15 cellular contexts compared by ENCODE assay signal in genomic region chr2:42053482-42053790, GRCh38. TPM values are rescaled to one million over a fixed set of nuclear protein-coding genes. Genes with fewer than 3 reads are reported as not detected.
DNase-seq lines count a peak whose midpoint lies in the region; TF ChIP-seq lines count a peak whose summit lies in the region.
"Had no signal": no experiment of that assay in that cellular context is flagged by ENCODE, and none has a peak within 500 bp of the region (broad histone marks: within the 10 kb centered on the region; RNA-seq: fewer than 3 reads in every experiment).

No MANE protein-coding gene starts in this region.

- TF ChIP-seq RAD21 in liver (IDR thresholded peaks at IDR 0.05) = no peak

- WGBS in liver = 71% methylated on average over 6 of the region's 6 CpGs
- WGBS in sigmoid colon, 2 donors = 20 to 64% methylated on average over 6 of the region's 6 CpGs

- H3K9me3 ChIP-seq in AG04450 (ENCODE audit: control insufficient read depth, insufficient read depth, low read length) (no peaks in the 10 kb centered on the region; the same call in 1 of the 2 replicates), liver (ENCODE audit: control insufficient read depth in 4 of 4, low read length in 3 of 4) (no peaks in the 10 kb centered on the region), sigmoid colon (no peaks in the 10 kb centered on the region), HAP-1 (no peaks in the 10 kb centered on the region)

- H3K36me3 ChIP-seq in liver (ENCODE audit: control insufficient read depth in 4 of 4, insufficient read depth in 3 of 4, low read depth in 1 of 4, low read length in 3 of 4) (peaks cover 0 to 5% (median 5%) of the 10 kb centered on the region in 4 donors), sigmoid colon (peaks cover 15 to 33% (median 16%) of the 10 kb centered on the region in 4 donors), HAP-1 (replicated peaks) (peaks cover 10% of the 10 kb centered on the region; the same call in 1 of the 2 replicates)
- H3K36me3 ChIP-seq: WERI-Rb-1 had no signal

- peaks cover 31% of the 10 kb centered on the region for H3K36me3 Mint-ChIP-seq in brain
- H3K36me3 Mint-ChIP-seq: activated naive CD4-positive, alpha-beta T cell treated with anti-CD3 and anti-CD28 coated beads, Interleukin-2, amount 50 U/mL, for 24 hours; naive B cell had no signal

- peaks cover 0 to 12% (median 6%) of the 10 kb centered on the region in 4 donors for H3K4me1 ChIP-seq in liver (ENCODE audit: control insufficient read depth in 4 of 4, insufficient read depth in 4 of 4, low read length in 3 of 4)
- peaks cover 0 to 79% (median 77%) of the 10 kb centered on the region in 4 donors for H3K4me1 ChIP-seq in sigmoid colon
- H3K4me1 ChIP-seq in HAP-1 = peaks cover 2% of the 10 kb centered on the region; the same call in 1 of the 2 replicates

- intact Hi-C loops in sigmoid colon (cut with DNase I) = loop anchor here (5.0 kb wide), 1 partner anchor 1931 kb away; no protein-coding TSS in a partner anchor

- TF ChIP-seq POLR2A in sigmoid colon (IDR thresholded peaks at IDR 0.05) = no peak

- H3K27me3 Mint-ChIP-seq in brain = peaks cover 4% of the 10 kb centered on the region

- H3K27ac ChIP-seq in AG04450 (ENCODE audit: low read depth, low read length) (peak overlapping the region; percentile 57), liver (ENCODE audit: low read depth in 1 of 2, low read length in 2 of 2) (peak overlapping the region; percentile 14 to 23), sigmoid colon (peak overlapping the region; percentile 96 to 99 (median 96))
- H3K27ac ChIP-seq: SK-N-MC, WERI-Rb-1 had no signal

- peak overlapping the region in 3 of 5 experiments; percentile 75 to 82 (median 80) for H3K27ac Mint-ChIP-seq in brain
- H3K27ac Mint-ChIP-seq: activated naive CD4-positive, alpha-beta T cell treated with anti-CD3 and anti-CD28 coated beads, Interleukin-2, amount 50 U/mL, for 24 hours; HFFc6; naive B cell had no signal

- in situ Hi-C loops in HAP-1 (cut with MboI; ENCODE audit: low sequenced_read_pairs) = no loop called here

- H3K9ac ChIP-seq in liver (ENCODE audit: low read depth in 1 of 2, low read length in 2 of 2) = no peak overlapping the region

- DNase-seq in AG04450 (ENCODE audit: low read depth, low spot score) (no peak), sigmoid colon (no peak), KG1 (lab: John Stamatoyannopoulos, UW) (no peak), HAP-1 (ENCODE audit: low spot score in 2 of 2) (no peak), NCI-H82 (lab: John Stamatoyannopoulos, UW) (no peak)
- no peak for DNase-seq in activated CD4-positive, alpha-beta T cell treated with anti-CD3 and anti-CD28 coated beads, Interleukin-2, amount 50 U/mL, for 1 hour
- DNase-seq: cortex of kidney, DMS53, HFFc6, naive B cell, WERI-Rb-1 had no signal

- H3K9me3 Mint-ChIP-seq in brain = no peaks in the 10 kb centered on the region
- H3K9me3 Mint-ChIP-seq: activated naive CD4-positive, alpha-beta T cell treated with anti-CD3 and anti-CD28 coated beads, Interleukin-2, amount 50 U/mL, for 24 hours; HFFc6; naive B cell had no signal

- H3K4me3 ChIP-seq in AG04450 (ENCODE audit: low read depth, low read length) = peak overlapping the region; percentile 37; the same call in 1 of the 2 replicates
- no peak overlapping the region for H3K4me3 ChIP-seq in liver (ENCODE audit: low read depth in 1 of 3, low read length in 3 of 3)
- H3K4me3 ChIP-seq in sigmoid colon = peak overlapping the region in 3 of 4 donors; percentile 68 to 98 (median 75)
- no peak overlapping the region for H3K4me3 ChIP-seq in HAP-1
- H3K4me3 ChIP-seq: SK-N-MC had no signal

- POLR2A ChIA-PET in AG04450 (lab: Yijun Ruan, JAX) = interaction anchor here (0.7 to 2.4 kb wide), 9 partner anchors 9 to 183 kb away, joined by 3 to 15 read pairs (median 4); no protein-coding TSS in a partner anchor

- no peaks in the 10 kb centered on the region for H3K27me3 ChIP-seq in AG04450 (ENCODE audit: control insufficient read depth, insufficient read depth, low read length)
- no peaks in the 10 kb centered on the region for H3K27me3 ChIP-seq in liver (ENCODE audit: control insufficient read depth in 4 of 4, insufficient read depth in 4 of 4, low read length in 3 of 4)
- H3K27me3 ChIP-seq in sigmoid colon = no peaks in the 10 kb centered on the region
- H3K27me3 ChIP-seq in HAP-1 (ENCODE audit: low read depth) = no peaks in the 10 kb centered on the region

- CTCF ChIA-PET in AG04450 (lab: Charles Lee) = interaction anchor here (1.3 to 3.6 kb wide), 4 partner anchors 33 to 184 kb away, joined by 3 to 20 read pairs (median 6); no protein-coding TSS in a partner anchor

- no peak for TF ChIP-seq CTCF in AG04450 (IDR thresholded peaks at IDR 0.05; ENCODE audit: low read depth, low read length)
- no peak for TF ChIP-seq CTCF in brain (conservative IDR thresholded peaks at IDR 0.05)
- no peak for TF ChIP-seq CTCF in liver (IDR thresholded peaks at IDR 0.05; ENCODE audit: low read depth, low read length, missing input control)
- TF ChIP-seq CTCF in sigmoid colon (IDR thresholded peaks at IDR 0.05) = no peak

- no peak for TF ChIP-seq EP300 in sigmoid colon (IDR thresholded peaks at IDR 0.05)

- H3K4me1 Mint-ChIP-seq in brain = peaks cover 70% of the 10 kb centered on the region
- H3K4me1 Mint-ChIP-seq: activated naive CD4-positive, alpha-beta T cell treated with anti-CD3 and anti-CD28 coated beads, Interleukin-2, amount 50 U/mL, for 24 hours had no signal

- peak overlapping the region in 2 of 5 experiments; percentile 42 to 63 for H3K4me3 Mint-ChIP-seq in brain
- H3K4me3 Mint-ChIP-seq: activated naive CD4-positive, alpha-beta T cell treated with anti-CD3 and anti-CD28 coated beads, Interleukin-2, amount 50 U/mL, for 24 hours; HFFc6; naive B cell had no signal

TF ChIP-seq in liver, 16 proteins besides CTCF, POLR2A, EP300 and RAD21:
- no peak for TF ChIP-seq FOXA2 (IDR thresholded peaks at IDR 0.05)
- no peak for TF ChIP-seq SP1 (IDR thresholded peaks at IDR 0.05)
- TF ChIP-seq REST (IDR thresholded peaks at IDR 0.05) = no peak
- TF ChIP-seq YY1 (IDR thresholded peaks at IDR 0.05) = no peak
- TF ChIP-seq ZBTB33 (IDR thresholded peaks at IDR 0.05) = no peak
- no peak for TF ChIP-seq RXRA (IDR thresholded peaks at IDR 0.05)
- no peak for TF ChIP-seq FOXA1 (IDR thresholded peaks at IDR 0.05)
- no peak for TF ChIP-seq EGR1 (IDR thresholded peaks at IDR 0.05; ENCODE audit: low read depth in 2 of 2)
- TF ChIP-seq HNF4G (IDR thresholded peaks at IDR 0.05) = no peak
- TF ChIP-seq MAX (IDR thresholded peaks at IDR 0.05) = no peak
- TF ChIP-seq ATF3 (IDR thresholded peaks at IDR 0.05) = no peak
- TF ChIP-seq NR2F2 (IDR thresholded peaks at IDR 0.05) = no peak

RNA-seq across cellular contexts. Expression of gene PKDCC, which starts 5.6 kb away (rescaled TPM):
- polyA plus RNA-seq in AG04450 (2011; rRNA removed) (87.0 and 107 TPM in 2 replicates), brain (ENCODE audit: insufficient read depth, low read depth, low replicate concordance) (4.1 TPM), liver (10 to 100 TPM in 1 of 2 donors, 1 to 10 TPM in 1; 2.0 to 14.6 TPM), sigmoid colon (10 to 100 TPM; 13.9 to 67.7 (median 21.0) TPM)
- 180 and 228 TPM in 2 replicates for polyA minus RNA-seq in AG04450 (2011; rRNA and poly(A)+ RNA removed)
- total RNA-seq in liver (10 to 100 TPM; 24.9 to 76.0 TPM), sigmoid colon (100 to 1,000 TPM in 2 of 4 donors, 10 to 100 TPM in 2; 64.8 to 106 (median 96.1) TPM)
- total RNA-seq: HFFc6 had no signal

Comparison
In these comparisons a context has a peak if more than half of its experiments do, and no peak if none do; other contexts are left out.
1. H3K27ac ChIP-seq: peak in every context shown above with its lines; median percentile 96 in sigmoid colon; 57 in AG04450; 18 in liver.
2. H3K4me3 ChIP-seq: peak in AG04450 (single experiment) and sigmoid colon (3 of 4); none in liver (0 of 3) and HAP-1 (single experiment).